ENCODE assay signal across 12 cellular contexts in the genomic region with DNA sequence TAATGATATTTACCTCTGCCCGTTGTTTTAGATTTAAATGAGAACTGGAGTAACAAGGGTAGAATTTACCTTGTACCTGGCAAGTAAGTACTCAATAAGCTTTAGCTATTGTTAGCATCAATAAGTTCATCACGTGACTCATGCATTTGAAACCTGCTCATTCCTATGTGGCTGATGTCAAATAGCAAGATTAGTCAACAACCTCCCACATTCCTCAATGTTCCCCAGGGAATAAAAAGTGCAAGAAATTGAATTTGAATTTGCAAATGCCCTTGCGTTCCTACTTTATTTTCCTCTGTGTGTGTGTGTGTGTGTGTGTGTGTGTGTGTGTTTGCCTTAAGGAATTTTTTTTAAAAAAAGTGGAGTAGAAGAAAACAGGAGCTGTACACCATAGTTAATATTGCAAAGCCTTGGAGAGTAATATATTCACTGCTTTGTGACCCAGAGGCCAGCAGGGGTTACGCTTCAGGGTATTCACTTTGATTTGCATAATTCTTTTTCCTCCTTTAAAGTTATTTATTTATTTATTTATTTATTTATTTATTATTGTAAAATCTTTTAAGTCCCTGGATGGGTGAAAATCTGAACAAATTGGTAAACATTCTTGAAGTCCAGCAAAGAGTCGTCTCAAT. TPM values are rescaled to one million over a fixed set of nuclear protein-coding genes. Genes with fewer than 3 reads are reported as not detected.
DNase-seq lines count a peak whose midpoint lies in the region; ATAC-seq, FAIRE-seq and TF ChIP-seq lines count a peak whose summit lies in the region.
"Had no signal": no experiment of that assay in that cellular context is flagged by ENCODE, and none has a peak within 500 bp of the region (broad histone marks: within the 10 kb centered on the region; RNA-seq: fewer than 3 reads in every experiment).

No MANE protein-coding gene starts in this region.

- no peak overlapping the region for H3K27ac Mint-ChIP-seq in activated CD8-positive, alpha-beta T cell treated with anti-CD3 and anti-CD28 coated beads, Interleukin-2, amount 10 ng/mL, durations not matched to agents 7 days and 5 days
- H3K27ac Mint-ChIP-seq: activated naive CD4-positive, alpha-beta T cell treated with anti-CD3 and anti-CD28 coated beads, Interleukin-2, amount 10 ng/mL, durations not matched to agents 7 days and 5 days had no signal

- TF ChIP-seq POLR2A in breast epithelium (IDR thresholded peaks at IDR 0.05) = no peak

- in situ Hi-C loops in ACHN (cut with HindIII; ENCODE audit: low pct_ligation_motif_present, low pct_unique_long_range_greater_than_20kb, low sequenced_read_pairs) = no loop called here

- no peak overlapping the region for H3K4me3 Mint-ChIP-seq in activated CD8-positive, alpha-beta T cell treated with anti-CD3 and anti-CD28 coated beads, Interleukin-2, amount 10 ng/mL, durations not matched to agents 7 days and 5 days
- H3K4me3 Mint-ChIP-seq: activated naive CD4-positive, alpha-beta T cell treated with anti-CD3 and anti-CD28 coated beads, Interleukin-2, amount 10 ng/mL, durations not matched to agents 7 days and 5 days had no signal

- no peak overlapping the region for H3K4me3 ChIP-seq in breast epithelium

- DNase-seq in ACHN (peak; percentile 66), HTR-8/SVneo (ENCODE audit: insufficient read length, low spot score) (peak; percentile 23), breast epithelium (ENCODE audit: low spot score in 2 of 2) (no peak), D341Med (ENCODE audit: low spot score) (no peak)
- no peak for DNase-seq in activated CD8-positive, alpha-beta T cell treated with anti-CD3 and anti-CD28 coated beads, Interleukin-2, amount 10 ng/mL, durations not matched to agents 7 days and 5 days
- no peak for DNase-seq in stimulated activated CD4-positive, alpha-beta T cell treated with anti-CD3 and anti-CD28 coated beads, Interleukin-4, amount 100 ng/mL, for 1 hour
- DNase-seq: activated naive CD4-positive, alpha-beta T cell treated with anti-CD3 and anti-CD28 coated beads, Interleukin-2, amount 10 ng/mL, durations not matched to agents 7 days and 5 days; CD4-positive, alpha-beta memory T cell; NCI-H2171 treated with DMSO at 0.1 percent for 48 hours; stimulated activated CD4-positive, alpha-beta T cell treated with anti-CD3 and anti-CD28 coated beads, Interleukin-4, amount 100 ng/mL, for 24 hours had no signal

- no peak for ATAC-seq in activated CD8-positive, alpha-beta T cell treated with anti-CD3 and anti-CD28 coated beads, Interleukin-2, amount 10 ng/mL, durations not matched to agents 7 days and 5 days
- ATAC-seq in HG03045 (IDR thresholded peaks at IDR 0.05; ENCODE audit: unreplicated experiment) = no peak

- H3K9me3 ChIP-seq in breast epithelium = no peaks in the 10 kb centered on the region

- intact Hi-C loops in breast epithelium (cut with DNase I; ENCODE audit: low total_unique reads) = no loop called here

- CTCF ChIA-PET in activated CD8-positive, alpha-beta T cell treated with anti-CD3 and anti-CD28 coated beads, Interleukin-2, amount 10 ng/mL, durations not matched to agents 7 days and 5 days (lab: Charles Lee) = interaction anchor here (0.6 to 2.8 kb wide), 5 partner anchors 34 to 342 kb away, joined by 3 to 9 read pairs (median 4); partner anchors contain the start of gene DNAH7

- H3K27me3 ChIP-seq in breast epithelium (no peaks in the 10 kb centered on the region), layer of hippocampus (ENCODE audit: control insufficient read depth, insufficient read depth, low read length) (no peaks in the 10 kb centered on the region)

- TF ChIP-seq CTCF in breast epithelium (IDR thresholded peaks at IDR 0.05) = no peak

- H3K4me1 ChIP-seq in breast epithelium = peaks cover 0 to 5% of the 10 kb centered on the region in 2 donors

- H3K36me3 Mint-ChIP-seq in activated CD8-positive, alpha-beta T cell treated with anti-CD3 and anti-CD28 coated beads, Interleukin-2, amount 10 ng/mL, durations not matched to agents 7 days and 5 days (ENCODE audit: low read depth) = no peaks in the 10 kb centered on the region
- H3K36me3 Mint-ChIP-seq: activated naive CD4-positive, alpha-beta T cell treated with anti-CD3 and anti-CD28 coated beads, Interleukin-2, amount 10 ng/mL, durations not matched to agents 7 days and 5 days; CD4-positive, alpha-beta memory T cell had no signal

- H3K27me3 Mint-ChIP-seq in activated CD8-positive, alpha-beta T cell treated with anti-CD3 and anti-CD28 coated beads, Interleukin-2, amount 10 ng/mL, durations not matched to agents 7 days and 5 days (ENCODE audit: low read depth) = no peaks in the 10 kb centered on the region
- H3K27me3 Mint-ChIP-seq: activated naive CD4-positive, alpha-beta T cell treated with anti-CD3 and anti-CD28 coated beads, Interleukin-2, amount 10 ng/mL, durations not matched to agents 7 days and 5 days; CD4-positive, alpha-beta memory T cell had no signal

- peaks cover 7% of the 10 kb centered on the region for H3K4me1 Mint-ChIP-seq in activated CD8-positive, alpha-beta T cell treated with anti-CD3 and anti-CD28 coated beads, Interleukin-2, amount 10 ng/mL, durations not matched to agents 7 days and 5 days (ENCODE audit: low read depth)

- H3K36me3 ChIP-seq in breast epithelium = no peaks in the 10 kb centered on the region

- FAIRE-seq in HTR-8/SVneo (lab: Jason Lieb, UNC) = no peak

- no peaks in the 10 kb centered on the region for H3K9me3 Mint-ChIP-seq in activated CD8-positive, alpha-beta T cell treated with anti-CD3 and anti-CD28 coated beads, Interleukin-2, amount 10 ng/mL, durations not matched to agents 7 days and 5 days (ENCODE audit: insufficient read depth)
- H3K9me3 Mint-ChIP-seq: activated naive CD4-positive, alpha-beta T cell treated with anti-CD3 and anti-CD28 coated beads, Interleukin-2, amount 10 ng/mL, durations not matched to agents 7 days and 5 days; CD4-positive, alpha-beta memory T cell had no signal

- H3K27ac ChIP-seq in breast epithelium (peak overlapping the region; percentile 69 to 70), layer of hippocampus (ENCODE audit: low read depth, low read length) (peak overlapping the region; percentile 57)

- POLR2A ChIA-PET in activated CD8-positive, alpha-beta T cell treated with anti-CD3 and anti-CD28 coated beads, Interleukin-2, amount 10 ng/mL, durations not matched to agents 7 days and 5 days (lab: Charles Lee) = no interaction called here

RNA-seq across cellular contexts. Expression of gene DNAH7, which starts 43.9 kb away (rescaled TPM):
- total RNA-seq in breast epithelium = 10 to 100 TPM in 1 of 3 donors, 1 to 10 TPM in 2; 1.3 to 10.5 (median 7.2) TPM
- total RNA-seq in activated CD8-positive, alpha-beta T cell treated with anti-CD3 and anti-CD28 coated beads, Interleukin-2, amount 10 ng/mL, durations not matched to agents 7 days and 5 days = not detected
- total RNA-seq: CD4-positive, alpha-beta memory T cell had no signal

RNA-seq across cellular contexts. Expression of gene STK17B, which starts 58.9 kb away (rescaled TPM):
- total RNA-seq in breast epithelium = 10 to 100 TPM; 51.7 to 85.8 (median 57.7) TPM
- 100 to 1,000 TPM; 453 to 469 TPM for total RNA-seq in activated CD8-positive, alpha-beta T cell treated with anti-CD3 and anti-CD28 coated beads, Interleukin-2, amount 10 ng/mL, durations not matched to agents 7 days and 5 days

Comparison
In these comparisons a context has a peak if more than half of its experiments do, and no peak if none do; other contexts are left out.
1. DNase-seq: peak in ACHN (single experiment) and HTR-8/SVneo (single experiment); none in breast epithelium (0 of 2), activated CD8-positive, alpha-beta T cell treated with anti-CD3 and anti-CD28 coated beads, Interleukin-2, amount 10 ng/mL, durations not matched to agents 7 days and 5 days (single experiment), stimulated activated CD4-positive, alpha-beta T cell treated with anti-CD3 and anti-CD28 coated beads, Interleukin-4, amount 100 ng/mL, for 1 hour (single experiment) and D341Med (single experiment).
2. RNA of gene STK17B, which starts 58.9 kb away (total RNA-seq): 453 to 469 TPM in activated CD8-positive, alpha-beta T cell treated with anti-CD3 and anti-CD28 coated beads, Interleukin-2, amount 10 ng/mL, durations not matched to agents 7 days and 5 days; 51.7 to 85.8 TPM in breast epithelium; every median in the first group is over 4 times any median in the second.